21 cellular contexts compared by ENCODE assay signal in genomic region chr5:170640731-170641588, GRCh38.
A peak's percentile ranks its signal among the peaks of the same experiment; 100 is the strongest.
DNase-seq lines count a peak whose midpoint lies in the region; ATAC-seq and TF ChIP-seq lines count a peak whose summit lies in the region.
"Had no signal": no experiment of that assay in that cellular context is flagged by ENCODE, and none has a peak within 500 bp of the region (broad histone marks: within the 10 kb centered on the region; RNA-seq: fewer than 3 reads in every experiment).

No MANE protein-coding gene starts in this region.

- H3K27me3 ChIP-seq in endodermal cell (ENCODE audit: control insufficient read depth, insufficient read depth, low read length, poor library complexity, severe bottlenecking) (no peaks in the 10 kb centered on the region), spleen (replicated peaks in 1 of 7) (peaks cover 0 to 39% (median 0%) of the 10 kb centered on the region in 7 donors)
- H3K27me3 ChIP-seq: SJSA1 had no signal

- no peaks in the 10 kb centered on the region for H3K9me2 ChIP-seq in OCI-LY7 (ENCODE audit: insufficient read depth, low read length)

- TF ChIP-seq CTCF in OCI-LY7 (conservative IDR thresholded peaks at IDR 0.05; ENCODE audit: low read length) (no peak), endodermal cell (conservative IDR thresholded peaks at IDR 0.05) (no peak), spleen (IDR thresholded peaks at IDR 0.05 in 8 of 11, conservative IDR thresholded peaks at IDR 0.05 in 3 of 11) (no peak)

- no TSS peak for BruUV-seq in OCI-LY7 (replicated peaks; lab: Mats Ljungman, UMichigan)

- ATAC-seq in GM19395 (IDR thresholded peaks at IDR 0.05; ENCODE audit: unreplicated experiment) = no peak
- ATAC-seq: PC-3 had no signal

- no peak overlapping the region for H3K9ac ChIP-seq in endodermal cell (ENCODE audit: extremely low read depth, low read length, poor library complexity, severe bottlenecking)

- H2AFZ ChIP-seq in OCI-LY7 (ENCODE audit: low read length) = no peak overlapping the region

- intact Hi-C loops in OCI-LY7 (cut with micrococcal nuclease; ENCODE audit: unreplicated experiment) = no loop called here
- intact Hi-C loops in spleen (cut with DNase I; ENCODE audit: low total_unique reads) = no loop called here

- H3K27me3 Mint-ChIP-seq in endodermal cell (ENCODE audit: insufficient read depth) = peaks cover 7% of the 10 kb centered on the region

- no peaks in the 10 kb centered on the region for H3K36me3 Mint-ChIP-seq in endodermal cell (ENCODE audit: low read depth)
- H3K36me3 Mint-ChIP-seq: CD8-positive, alpha-beta memory T cell; IgD-negative memory B cell had no signal

- H3K4me1 ChIP-seq in OCI-LY7 (ENCODE audit: insufficient read depth, low read length, poor library complexity, severe bottlenecking) = no peaks in the 10 kb centered on the region
- no peaks in the 10 kb centered on the region for H3K4me1 ChIP-seq in endodermal cell (ENCODE audit: control insufficient read depth, insufficient read depth, low read length)
- H3K4me1 ChIP-seq in spleen = peaks cover 0 to 12% (median 6%) of the 10 kb centered on the region in 6 donors
- H3K4me1 ChIP-seq: SJSA1 had no signal

- H3K27ac ChIP-seq in OCI-LY7 (ENCODE audit: low read depth, low read length, poor library complexity, severe bottlenecking) = no peak overlapping the region
- no peak overlapping the region for H3K27ac ChIP-seq in endodermal cell (ENCODE audit: low read depth, low read length)
- H3K27ac ChIP-seq in spleen = no peak overlapping the region
- H3K27ac ChIP-seq: C4-2B, SJSA1 had no signal

- no peak overlapping the region for H3K4me2 ChIP-seq in OCI-LY7 (ENCODE audit: low read length)

- H3K36me3 ChIP-seq in OCI-LY7 (ENCODE audit: insufficient read depth, low read length) (no peaks in the 10 kb centered on the region), endodermal cell (ENCODE audit: control insufficient read depth, insufficient read depth, low read length) (no peaks in the 10 kb centered on the region), spleen (no peaks in the 10 kb centered on the region)
- H3K36me3 ChIP-seq: SJSA1 had no signal

- 91 to 92% methylated on average over 12 to 13 of the region's 13 CpGs for WGBS in endodermal cell (ENCODE audit: insufficient coverage in 1 of 2, insufficient read length in 1 of 2), 2 experiments
- 69 to 79% (median 73%) methylated on average over 13 of the region's 13 CpGs for WGBS in spleen, 5 donors

- DNase-seq in SIG-M5 treated with dmso at 0.1 percent for 504 hours (lab: John Stamatoyannopoulos, UW; ENCODE audit: unreplicated experiment) (peak; percentile 11), SIG-M5 (lab: John Stamatoyannopoulos, UW) (no peak), OCI-LY7 (ENCODE audit: low spot score) (peak; percentile 13), endodermal cell (peak; percentile 22), spleen (peak; percentile 43), NCI-H446 (lab: John Stamatoyannopoulos, UW) (no peak), DMS 273 (lab: John Stamatoyannopoulos, UW; ENCODE audit: unreplicated experiment) (no peak)
- DNase-seq: CD8-positive, alpha-beta memory T cell; EL; GF-D8; H7; NCI-H1092; NCI-H1436; NCI-H1930; NCI-H510A treated with DMSO at 0.1 percent for 48 hours; NCI-H748 treated with DMSO at 0.1 percent for 48 hours; PC-3 had no signal

- POLR2A ChIA-PET in OCI-LY7 (lab: Charles Lee) = no interaction called here

- H3K4me3 Mint-ChIP-seq in endodermal cell = no peak overlapping the region
- H3K4me3 Mint-ChIP-seq: CD8-positive, alpha-beta memory T cell; IgD-negative memory B cell had no signal

- CTCF ChIA-PET in OCI-LY7 (lab: Charles Lee; ENCODE audit: unreplicated experiment) = no interaction called here

- H3K27ac Mint-ChIP-seq in endodermal cell = no peak overlapping the region
- H3K27ac Mint-ChIP-seq: CD8-positive, alpha-beta memory T cell had no signal

- TF ChIP-seq POLR2A in spleen (IDR thresholded peaks at IDR 0.05) = no peak

- H4K20me1 ChIP-seq in OCI-LY7 (ENCODE audit: insufficient read depth, low read length) = no peaks in the 10 kb centered on the region

- H3K79me2 ChIP-seq in OCI-LY7 (ENCODE audit: insufficient read depth, low read depth, low read length) = no peaks in the 10 kb centered on the region

- H3K9me3 ChIP-seq in OCI-LY7 (ENCODE audit: low read length) (no peaks in the 10 kb centered on the region), endodermal cell (ENCODE audit: control insufficient read depth, low read length) (no peaks in the 10 kb centered on the region), spleen (no peaks in the 10 kb centered on the region)
- H3K9me3 ChIP-seq: SJSA1 had no signal

- H3K4me3 ChIP-seq in OCI-LY7 (ENCODE audit: low read depth, low read length, poor library complexity, severe bottlenecking) (no peak overlapping the region), endodermal cell (ENCODE audit: low read length) (no peak overlapping the region), spleen (no peak overlapping the region)
- H3K4me3 ChIP-seq: SJSA1 had no signal

- no peaks in the 10 kb centered on the region for H3K9me3 Mint-ChIP-seq in endodermal cell
- H3K9me3 Mint-ChIP-seq: CD8-positive, alpha-beta memory T cell; IgD-negative memory B cell had no signal

- H3K4me1 Mint-ChIP-seq in endodermal cell = peaks cover 2% of the 10 kb centered on the region
- H3K4me1 Mint-ChIP-seq: IgD-negative memory B cell had no signal

Comparison
In these comparisons a context has a peak if more than half of its experiments do, and no peak if none do; other contexts are left out.
1. DNase-seq: peak in SIG-M5 treated with dmso at 0.1 percent for 504 hours (single experiment), OCI-LY7 (single experiment), endodermal cell (single experiment) and spleen (single experiment); none in SIG-M5 (single experiment), NCI-H446 (0 of 2) and DMS 273 (single experiment).